ENCODE assay signal across 1 cellular context in genomic region chr17:15966183-15966878, GRCh38.
TF ChIP-seq lines count a peak whose summit lies in the region.

No MANE protein-coding gene starts in this region.

TF ChIP-seq in HepG2, 621 proteins besides CTCF, POLR2A, EP300 and RAD21 (continued from another document and continues in another):
- TF ChIP-seq ZBTB26 (CRISPR knock-in tag; IDR thresholded peaks at IDR 0.05; ENCODE audit: borderline replicate concordance) (no peak), ZNF281 (CRISPR knock-in tag; IDR thresholded peaks at IDR 0.05; ENCODE audit: borderline replicate concordance) (no peak), HOXA9 (CRISPR knock-in tag; IDR thresholded peaks at IDR 0.05; ENCODE audit: borderline replicate concordance) (no peak), ZNF160 (CRISPR knock-in tag; IDR thresholded peaks at IDR 0.05) (no peak), POLR2G (IDR thresholded peaks at IDR 0.05; ENCODE audit: low read depth, low read length) (peak; percentile 43; the same call in 1 of the 2 replicates), KDM5A (IDR thresholded peaks at IDR 0.05; ENCODE audit: borderline replicate concordance, low read length) (no peak), JARID2 (CRISPR knock-in tag; IDR thresholded peaks at IDR 0.05; ENCODE audit: insufficient replicate concordance) (no peak), MXD1 (CRISPR knock-in tag; IDR thresholded peaks at IDR 0.05) (no peak), TEAD3 (CRISPR knock-in tag; optimal IDR thresholded peaks at IDR 0.05; ENCODE audit: borderline replicate concordance) (peak; percentile 68), RARA (CRISPR knock-in tag; IDR thresholded peaks at IDR 0.05) (peak; percentile 33; the same call in 1 of the 2 replicates), NFYB (CRISPR knock-in tag; IDR thresholded peaks at IDR 0.05) (peak; percentile 74), FOXA1 (IDR thresholded peaks at IDR 0.05) (0 out of 2 replicates have a peak, but pooled peaks have one; percentile 16), FOXA1 (CRISPR knock-in tag; IDR thresholded peaks at IDR 0.05) (peak; percentile 72), SIN3A (IDR thresholded peaks at IDR 0.05; ENCODE audit: borderline replicate concordance, low read depth, low read length) (no peak), HMGXB3 (CRISPR knock-in tag; IDR thresholded peaks at IDR 0.05; ENCODE audit: borderline replicate concordance) (no peak), ZNF749 (CRISPR knock-in tag; IDR thresholded peaks at IDR 0.05; ENCODE audit: borderline replicate concordance) (no peak), ZBTB4 (CRISPR knock-in tag; IDR thresholded peaks at IDR 0.05; ENCODE audit: borderline replicate concordance) (no peak), ZFP91 (CRISPR knock-in tag; IDR thresholded peaks at IDR 0.05; ENCODE audit: borderline replicate concordance) (peak; percentile 48; the same call in 1 of the 2 replicates), CREM (IDR thresholded peaks at IDR 0.05) (peak; percentile 52), CREM (CRISPR knock-in tag; IDR thresholded peaks at IDR 0.05) (no peak), FOSL1 (CRISPR knock-in tag; IDR thresholded peaks at IDR 0.05; ENCODE audit: borderline replicate concordance) (no peak), YY1 (IDR thresholded peaks at IDR 0.05; ENCODE audit: insufficient read depth, insufficient replicate concordance, low read depth, low read length) (no peak), ZBTB40 (IDR thresholded peaks at IDR 0.05) (no peak; the same call in 1 of the 2 replicates), ZBTB40 (CRISPR knock-in tag; IDR thresholded peaks at IDR 0.05) (peak; percentile 95), TMF1 (CRISPR knock-in tag; IDR thresholded peaks at IDR 0.05; ENCODE audit: low read depth) (no peak), SSRP1 (CRISPR knock-in tag; IDR thresholded peaks at IDR 0.05) (no peak), ZSCAN29 (CRISPR knock-in tag; conservative IDR thresholded peaks at IDR 0.05) (no peak), E2F2 (CRISPR knock-in tag; IDR thresholded peaks at IDR 0.05; ENCODE audit: borderline replicate concordance) (no peak)
